In genomic region chr4:152344001-152344400, GRCh38 we compare ENCODE assay signal across 31 cellular contexts.
"Had no signal": no experiment of that assay in that cellular context is flagged by ENCODE, and none has a peak within 500 bp of the region (broad histone marks: within the 10 kb centered on the region; RNA-seq: fewer than 3 reads in every experiment).

No MANE protein-coding gene starts in this region.

- H3K4me3 ChIP-seq: heart left ventricle, left lung, lung, mucosa of descending colon, right lobe of liver, thyroid gland, upper lobe of left lung, vagina had no signal

- H3K4me1 ChIP-seq: left lung, right lobe of liver, upper lobe of left lung had no signal

- H3K9me3 Mint-ChIP-seq: activated naive CD8-positive, alpha-beta T cell treated with anti-CD3 and anti-CD28 coated beads, Interleukin-2, amount 10 ng/mL, durations not matched to agents 7 days and 5 days; activated T-helper 1 cell treated with anti-CD3 and anti-CD28 coated beads, Interleukin-12 subunit alpha, Interleukin-12 subunit beta, Interleukin-2, Interleukin-4 antibody, amounts not matched to agents 30 ng/mL and 10 ng/mL and 1 ng/mL, durations not matched to agents 14 hours and 24 hours and 36 hours; dendritic cell treated with granulocyte-macrophage colony-stimulating factor and Interleukin-4, amounts not matched to agents 40 ng/mL and 50 ng/mL, for 4 days; immature natural killer cell; nephron; stimulated activated effector memory CD8-positive, alpha-beta T cell treated with anti-CD3 and anti-CD28 coated beads, Interleukin-12 subunit alpha, Interleukin-12 subunit beta, amount 100 ng/mL, for 72 hours; stimulated activated naive CD8-positive, alpha-beta T cell treated with anti-CD3 and anti-CD28 coated beads, Interleukin-15, Interleukin-2, amounts not matched to agents 100 ng/mL and 50 ng/mL, for 24 hours had no signal

- H3K27me3 Mint-ChIP-seq: activated naive CD4-positive, alpha-beta T cell treated with anti-CD3 and anti-CD28 coated beads, Interleukin-2, amount 10 ng/mL, durations not matched to agents 7 days and 5 days; activated naive CD8-positive, alpha-beta T cell treated with anti-CD3 and anti-CD28 coated beads, Interleukin-2, amount 10 ng/mL, durations not matched to agents 7 days and 5 days; dendritic cell treated with granulocyte-macrophage colony-stimulating factor and Interleukin-4, amounts not matched to agents 40 ng/mL and 50 ng/mL, for 4 days; stimulated activated naive CD8-positive, alpha-beta T cell treated with anti-CD3 and anti-CD28 coated beads, Interleukin-15, Interleukin-2, amounts not matched to agents 100 ng/mL and 50 ng/mL, for 24 hours; T-helper 17 cell had no signal

- H3K4me3 Mint-ChIP-seq: activated naive CD4-positive, alpha-beta T cell treated with anti-CD3 and anti-CD28 coated beads, Interleukin-2, amount 10 ng/mL, durations not matched to agents 7 days and 5 days; activated naive CD8-positive, alpha-beta T cell treated with anti-CD3 and anti-CD28 coated beads, Interleukin-2, amount 10 ng/mL, durations not matched to agents 7 days and 5 days; activated T-helper 1 cell treated with anti-CD3 and anti-CD28 coated beads, Interleukin-12 subunit alpha, Interleukin-12 subunit beta, Interleukin-2, Interleukin-4 antibody, amounts not matched to agents 30 ng/mL and 10 ng/mL and 1 ng/mL, durations not matched to agents 14 hours and 24 hours and 36 hours; dendritic cell treated with granulocyte-macrophage colony-stimulating factor and Interleukin-4, amounts not matched to agents 40 ng/mL and 50 ng/mL, for 4 days; immature natural killer cell; nephron; stimulated activated effector memory CD8-positive, alpha-beta T cell treated with anti-CD3 and anti-CD28 coated beads, Interleukin-12 subunit alpha, Interleukin-12 subunit beta, amount 100 ng/mL, for 72 hours; stimulated activated naive CD8-positive, alpha-beta T cell treated with anti-CD3 and anti-CD28 coated beads, Interleukin-15, Interleukin-2, amounts not matched to agents 100 ng/mL and 50 ng/mL, for 24 hours; T-helper 17 cell had no signal

- H3K27me3 ChIP-seq: brain microvascular endothelial cell, heart left ventricle, left lung, right lobe of liver, thyroid gland, upper lobe of left lung, vagina had no signal

- H3K36me3 ChIP-seq: brain microvascular endothelial cell, right lobe of liver, thyroid gland had no signal

- H3K27ac ChIP-seq: brain microvascular endothelial cell, heart left ventricle, left lung, right lobe of liver, thyroid gland, upper lobe of left lung, vagina, WERI-Rb-1 had no signal

- H3K9me3 ChIP-seq: heart left ventricle, left lung, mucosa of descending colon, right lobe of liver, thyroid gland, upper lobe of left lung, vagina had no signal

- H3K27ac Mint-ChIP-seq: activated naive CD8-positive, alpha-beta T cell treated with anti-CD3 and anti-CD28 coated beads, Interleukin-2, amount 10 ng/mL, durations not matched to agents 7 days and 5 days; activated T-helper 1 cell treated with anti-CD3 and anti-CD28 coated beads, Interleukin-12 subunit alpha, Interleukin-12 subunit beta, Interleukin-2, Interleukin-4 antibody, amounts not matched to agents 30 ng/mL and 10 ng/mL and 1 ng/mL, durations not matched to agents 14 hours and 24 hours and 36 hours; dendritic cell treated with granulocyte-macrophage colony-stimulating factor and Interleukin-4, amounts not matched to agents 40 ng/mL and 50 ng/mL, for 4 days; immature natural killer cell; nephron; stimulated activated effector memory CD8-positive, alpha-beta T cell treated with anti-CD3 and anti-CD28 coated beads, Interleukin-12 subunit alpha, Interleukin-12 subunit beta, amount 100 ng/mL, for 72 hours; stimulated activated naive CD8-positive, alpha-beta T cell treated with anti-CD3 and anti-CD28 coated beads, Interleukin-15, Interleukin-2, amounts not matched to agents 100 ng/mL and 50 ng/mL, for 24 hours; T-helper 17 cell had no signal

- DNase-seq: activated CD4-positive, alpha-beta T cell treated with anti-CD3 and anti-CD28 coated beads for 48 hours; activated CD4-positive, alpha-beta T cell treated with anti-CD3 and anti-CD28 coated beads, Interleukin-2, amount 50 U/mL, for 48 hours; activated CD8-positive, alpha-beta memory T cell treated with anti-CD3 and anti-CD28 coated beads for 24 hours; activated gamma-delta T cell; activated naive CD4-positive, alpha-beta T cell treated with anti-CD3 and anti-CD28 coated beads, Interleukin-2, amount 10 ng/mL, durations not matched to agents 7 days and 5 days; activated naive CD8-positive, alpha-beta T cell treated with anti-CD3 and anti-CD28 coated beads, Interleukin-2, amount 10 ng/mL, durations not matched to agents 7 days and 5 days; brain microvascular endothelial cell; central memory CD4-positive, alpha-beta T cell; effector CD4-positive, alpha-beta T cell; erythroblast; heart left ventricle; hypothalamus; immature natural killer cell; left lung; mucosa of descending colon; right lobe of liver; stimulated activated CD4-positive, alpha-beta T cell treated with anti-CD3 and anti-CD28 coated beads, Interleukin-4, amount 100 ng/mL, for 24 hours; substantia nigra; T-helper 17 cell; T1000; thyroid gland; upper lobe of left lung; WERI-Rb-1 had no signal

- H3K4me1 Mint-ChIP-seq: activated naive CD8-positive, alpha-beta T cell treated with anti-CD3 and anti-CD28 coated beads, Interleukin-2, amount 10 ng/mL, durations not matched to agents 7 days and 5 days; nephron; stimulated activated effector memory CD8-positive, alpha-beta T cell treated with anti-CD3 and anti-CD28 coated beads, Interleukin-12 subunit alpha, Interleukin-12 subunit beta, amount 100 ng/mL, for 72 hours had no signal

- ATAC-seq: activated CD4-positive, CD25-positive, alpha-beta regulatory T cell treated with anti-CD3 and anti-CD28 coated beads, Interleukin-2, amount 50 U/mL, for 24 hours; heart left ventricle; left lung; mucosa of descending colon; right lobe of liver; stimulated activated effector memory CD8-positive, alpha-beta T cell treated with anti-CD3 and anti-CD28 coated beads, Interleukin-12 subunit alpha, Interleukin-12 subunit beta, amount 100 ng/mL, for 72 hours; T-helper 17 cell had no signal
